Comparison of ENCODE assay signal across 14 cellular contexts in genomic region chr5:128426090-128426534, GRCh38.
DNase-seq lines count a peak whose midpoint lies in the region; ATAC-seq and TF ChIP-seq lines count a peak whose summit lies in the region.
"Had no signal": no experiment of that assay in that cellular context is flagged by ENCODE, and none has a peak within 500 bp of the region (broad histone marks: within the 10 kb centered on the region; RNA-seq: fewer than 3 reads in every experiment).

No MANE protein-coding gene starts in this region.

- TF ChIP-seq CTCF in tibial nerve (IDR thresholded peaks at IDR 0.05) (no peak), GM10248 (IDR thresholded peaks at IDR 0.05; ENCODE audit: control extremely low read depth, extremely low read depth, low read depth, missing control alignments) (no peak)

- WGBS in tibial nerve, 2 donors, result 60 to 67% methylated on average over 5 of the region's 5 CpGs

- no peaks in the 10 kb centered on the region for H3K4me1 ChIP-seq in tibial nerve

- no peak overlapping the region for H3K27ac ChIP-seq in tibial nerve
- H3K27ac ChIP-seq: VCaP had no signal

- H3K27me3 ChIP-seq in tibial nerve, result no peaks in the 10 kb centered on the region

- H3K4me3 ChIP-seq in tibial nerve, result no peak overlapping the region

- TF ChIP-seq EP300 in tibial nerve (IDR thresholded peaks at IDR 0.05), result no peak

- no peaks in the 10 kb centered on the region for H3K9me3 ChIP-seq in tibial nerve

- POLR2A ChIA-PET in GM10248 (lab: Yijun Ruan, JAX), result no interaction called here

- H3K36me3 ChIP-seq in tibial nerve, result no peaks in the 10 kb centered on the region

- CTCF ChIA-PET in GM10248 (lab: Yijun Ruan, JAX), result interaction anchor here (1.2 to 2.8 kb wide), 6 partner anchors 11 to 214 kb away, joined by 3 to 9 read pairs (median 4); no protein-coding TSS in a partner anchor

- no peak for TF ChIP-seq POLR2A in tibial nerve (IDR thresholded peaks at IDR 0.05)

- ATAC-seq in GM19023 (IDR thresholded peaks at IDR 0.05; ENCODE audit: unreplicated experiment) (peak; percentile 96), GM21825 (IDR thresholded peaks at IDR 0.05; ENCODE audit: unreplicated experiment) (peak; percentile 65), HG03175 (IDR thresholded peaks at IDR 0.05; ENCODE audit: unreplicated experiment) (peak; percentile 66)
- ATAC-seq: natural killer cell treated with Interleukin-12 subunit alpha and Interleukin-12 subunit beta and Interleukin-15 and Interleukin-18, amount 100 ng/mL, for 72 hours; stimulated activated naive B cell treated with anti-CD40 and anti-IgM and Interleukin-4, amounts not matched to agents 10 μg/mL and 1 μg/mL and 100 μg/mL, for 72 hours had no signal

- DNase-seq in kidney tubule cell (ENCODE audit: low spot score) (peak; percentile 6), amygdala (lab: John Stamatoyannopoulos, UW) (no peak), tibial nerve (ENCODE audit: low spot score in 2 of 2) (no peak), GM10248 (ENCODE audit: extremely low spot score) (no peak), T-helper 2 cell (no peak)
- DNase-seq: CD4-positive, alpha-beta T cell; NCI-H187; stimulated activated CD4-positive, alpha-beta T cell treated with anti-CD3 and anti-CD28 coated beads, Interleukin-15, amount 100 ng/mL, for 24 hours; stimulated activated naive B cell treated with anti-CD40 and anti-IgM and Interleukin-4, amounts not matched to agents 10 μg/mL and 1 μg/mL and 100 μg/mL, for 72 hours had no signal
